Comparison of ENCODE assay signal across 8 cellular contexts in the genomic region with DNA sequence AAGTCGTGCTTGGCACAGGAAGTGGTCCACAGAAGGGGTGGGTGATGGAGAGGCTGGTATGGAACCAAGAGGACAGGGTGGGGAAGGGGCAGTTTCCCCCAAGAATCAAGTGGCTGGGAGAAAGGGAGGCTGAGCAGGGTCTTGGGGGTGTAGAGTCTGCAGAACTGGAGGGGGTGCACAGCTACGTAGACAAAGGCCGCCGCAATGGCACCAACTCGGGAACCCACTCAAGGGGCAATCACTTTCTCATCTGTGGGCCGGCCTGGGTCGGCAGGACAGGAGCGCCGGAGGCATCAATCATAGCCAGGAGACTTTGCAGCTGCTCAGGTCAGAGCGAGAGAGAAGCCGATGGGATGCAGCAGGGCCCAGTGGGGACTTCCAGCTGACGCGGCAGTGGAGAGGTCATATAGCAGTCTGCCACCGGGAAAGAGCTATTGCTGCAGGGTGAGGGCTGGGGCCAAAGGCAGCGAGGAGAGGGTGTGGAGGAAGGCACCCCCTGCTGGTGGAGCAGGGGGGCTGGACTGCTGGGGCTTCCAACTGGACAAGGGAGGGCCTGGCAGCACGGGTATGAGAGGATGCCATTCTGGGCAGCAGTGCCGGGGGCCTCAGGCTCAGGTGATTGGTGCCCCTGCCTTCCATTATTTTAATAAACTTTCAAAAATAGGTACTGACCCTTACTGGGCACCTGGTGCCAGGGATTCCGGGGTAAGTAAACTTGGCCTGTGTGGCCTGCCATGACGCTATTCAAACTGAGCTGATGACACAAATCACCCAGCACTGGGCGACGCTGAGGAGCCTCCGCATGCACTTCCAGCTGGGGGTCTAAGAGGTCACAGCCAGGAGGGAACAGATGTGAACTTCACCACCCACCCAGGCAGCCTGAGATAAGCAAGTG. TPM values are rescaled to one million over a fixed set of nuclear protein-coding genes. Genes with fewer than 3 reads are reported as not detected.
A peak's percentile ranks its signal among the peaks of the same experiment; 100 is the strongest.
DNase-seq lines count a peak whose midpoint lies in the region; TF ChIP-seq lines count a peak whose summit lies in the region.

No MANE protein-coding gene starts in this region.

- no peaks in the 10 kb centered on the region for H3K4me1 ChIP-seq in Karpas-422 (ENCODE audit: low read length)
- H3K4me1 ChIP-seq in osteoblast (ENCODE audit: insufficient read depth, low read length) = peaks cover 47% of the 10 kb centered on the region

- H3K79me2 ChIP-seq in Karpas-422 (ENCODE audit: low read length) (no peaks in the 10 kb centered on the region), osteoblast (ENCODE audit: insufficient read depth, low read length) (peaks cover 12% of the 10 kb centered on the region)

- no peak overlapping the region for H3K9ac ChIP-seq in Karpas-422 (ENCODE audit: low read length)

- H2AFZ ChIP-seq in Karpas-422 (ENCODE audit: low read length) (no peak overlapping the region), osteoblast (ENCODE audit: low read length) (no peak overlapping the region)

- peak; percentile 57 for TF ChIP-seq CTCF in fibroblast of pulmonary artery (IDR thresholded peaks at IDR 0.05; ENCODE audit: low read length, missing control alignments)
- peak; percentile 85 for TF ChIP-seq CTCF in osteoblast (IDR thresholded peaks at IDR 0.05; ENCODE audit: extremely low read depth, low read depth, low read length)

- peak; percentile 25 for DNase-seq in NCI-H2196 (lab: John Stamatoyannopoulos, UW; ENCODE audit: unreplicated experiment)
- no peak for DNase-seq in NCI-H2196 treated with DMSO at 0.1 percent for 48 hours (lab: John Stamatoyannopoulos, UW; ENCODE audit: unreplicated experiment)
- DNase-seq in Karpas-422 = peak; percentile 64
- DNase-seq in activated CD8-positive, alpha-beta memory T cell treated with anti-CD3 and anti-CD28 coated beads for 24 hours = peak; percentile 69
- peak; percentile 56 for DNase-seq in fibroblast of pulmonary artery (ENCODE audit: low read depth)
- DNase-seq in osteoblast (ENCODE audit: insufficient read length, low spot score, missing footprints) = peak; percentile 94
- no peak for DNase-seq in NCI-H1105 treated with DMSO at 0.1 percent for 48 hours (lab: John Stamatoyannopoulos, UW)
- no peak for DNase-seq in NCI-H2029 (lab: John Stamatoyannopoulos, UW)

- H3K27ac ChIP-seq in Karpas-422 (ENCODE audit: low read length) = no peak overlapping the region
- H3K27ac ChIP-seq in osteoblast (ENCODE audit: low read depth, low read length) = peak overlapping the region; percentile 86

- H3K4me3 ChIP-seq in Karpas-422 (ENCODE audit: low read length) (no peak overlapping the region), fibroblast of pulmonary artery (replicated peaks; ENCODE audit: low read depth, low read length) (no peak overlapping the region), osteoblast (ENCODE audit: insufficient read depth, low read length) (no peak overlapping the region)

- H3K36me3 ChIP-seq in Karpas-422 (ENCODE audit: insufficient read depth, low read length) = no peaks in the 10 kb centered on the region
- H3K36me3 ChIP-seq in osteoblast (ENCODE audit: insufficient read depth, low read length) = peaks cover 7% of the 10 kb centered on the region

- no peaks in the 10 kb centered on the region for H4K20me1 ChIP-seq in Karpas-422 (ENCODE audit: insufficient read depth, low read depth, low read length)
- H4K20me1 ChIP-seq in osteoblast (ENCODE audit: insufficient read depth, low read length) = no peaks in the 10 kb centered on the region

- H3K27me3 ChIP-seq in Karpas-422 (ENCODE audit: low read length) = no peaks in the 10 kb centered on the region
- no peaks in the 10 kb centered on the region for H3K27me3 ChIP-seq in osteoblast (ENCODE audit: insufficient read depth, low read length)

- H3K9me3 ChIP-seq in Karpas-422 (ENCODE audit: low read length) (no peaks in the 10 kb centered on the region), osteoblast (ENCODE audit: low read depth, low read length) (no peaks in the 10 kb centered on the region)

- H3K4me2 ChIP-seq in Karpas-422 (ENCODE audit: low read depth, low read length, poor library complexity, severe bottlenecking) = no peak overlapping the region
- H3K4me2 ChIP-seq in osteoblast (ENCODE audit: insufficient read depth, low read length) = peak overlapping the region; percentile 29

- H3K9me2 ChIP-seq in Karpas-422 (replicated peaks; ENCODE audit: insufficient read depth, low read length) = no peaks in the 10 kb centered on the region

RNA-seq across cellular contexts. Expression of a gene that starts 52.5 kb away (rescaled TPM):
- total RNA-seq in Karpas-422 (2014; rRNA removed; shearing (Covaris generic); ENCODE audit: low replicate concordance) = 0.15 and 0.47 TPM in 2 replicates
- total RNA-seq in osteoblast = 54.2 and 56.5 TPM in 2 replicates

Comparison
In these comparisons a context has a peak if more than half of its experiments do, and no peak if none do; other contexts are left out.
1. DNase-seq: peak in NCI-H2196 (single experiment), Karpas-422 (single experiment), activated CD8-positive, alpha-beta memory T cell treated with anti-CD3 and anti-CD28 coated beads for 24 hours (single experiment), fibroblast of pulmonary artery (single experiment) and osteoblast (single experiment); none in NCI-H2196 treated with DMSO at 0.1 percent for 48 hours (single experiment), NCI-H1105 treated with DMSO at 0.1 percent for 48 hours (single experiment) and NCI-H2029 (single experiment).
2. RNA of a gene that starts 52.5 kb away (total RNA-seq): 54.2 to 56.5 TPM in osteoblast; 0.15 to 0.47 TPM in Karpas-422; every median in the first group is over 10 times any median in the second.